In genomic region chr20:35901678-35902544, GRCh38 we compare ENCODE assay signal across 9 cellular contexts. TPM values are rescaled to one million over a fixed set of nuclear protein-coding genes. Genes with fewer than 3 reads are reported as not detected.
DNase-seq lines count a peak whose midpoint lies in the region; ATAC-seq, FAIRE-seq and TF ChIP-seq lines count a peak whose summit lies in the region.
"Had no signal": no experiment of that assay in that cellular context is flagged by ENCODE, and none has a peak within 500 bp of the region (broad histone marks: within the 10 kb centered on the region; RNA-seq: fewer than 3 reads in every experiment).

No MANE protein-coding gene starts in this region.

- H3K27ac ChIP-seq in astrocyte (ENCODE audit: low read depth, low read length): peak overlapping the region; percentile 70

- H3K4me1 ChIP-seq in astrocyte (ENCODE audit: insufficient read depth, low read length): peaks cover 12% of the 10 kb centered on the region

- peak overlapping the region; percentile 42 for H3K4me2 ChIP-seq in astrocyte (ENCODE audit: low read length)

- TF ChIP-seq CTCF in astrocyte (IDR thresholded peaks at IDR 0.05; ENCODE audit: insufficient read depth, low read depth, low read length): no peak

- H3K9ac ChIP-seq in astrocyte (ENCODE audit: low read length): peak overlapping the region; percentile 54

- no peaks in the 10 kb centered on the region for H3K9me3 Mint-ChIP-seq in astrocyte (ENCODE audit: unreplicated experiment)
- no peaks in the 10 kb centered on the region for H3K9me3 Mint-ChIP-seq in effector memory CD8-positive, alpha-beta T cell

- DNase-seq in AG08396 (ENCODE audit: low spot score): peak; percentile 78
- peak; percentile 95 for DNase-seq in HT1080 (ENCODE audit: low read depth)
- peak; percentile 91 for DNase-seq in astrocyte (ENCODE audit: low read depth)
- DNase-seq in kidney glomerular epithelial cell (lab: John Stamatoyannopoulos, UW): peak; percentile 55
- no peak for DNase-seq in stimulated activated naive CD4-positive, alpha-beta T cell treated with Interleukin-2 at 50 U/mL for 16 hours (lab: John Stamatoyannopoulos, UW)
- no peak for DNase-seq in CD1c-positive myeloid dendritic cell (ENCODE audit: extremely low spot score)
- no peak for DNase-seq in effector memory CD8-positive, alpha-beta T cell
- DNase-seq: activated gamma-delta T cell treated with Interleukin-2 at 50 U/mL for 16 hours had no signal

- peaks cover 5% of the 10 kb centered on the region for H3K79me2 ChIP-seq in astrocyte (ENCODE audit: insufficient read depth, low read length)

- no peak overlapping the region for H3K4me3 ChIP-seq in astrocyte (ENCODE audit: insufficient read depth, low read depth, low read length)

- H3K27me3 Mint-ChIP-seq in astrocyte (ENCODE audit: low read depth, unreplicated experiment): no peaks in the 10 kb centered on the region
- H3K27me3 Mint-ChIP-seq in effector memory CD8-positive, alpha-beta T cell: no peaks in the 10 kb centered on the region

- H3K27me3 ChIP-seq in astrocyte (ENCODE audit: insufficient read depth, low read length): no peaks in the 10 kb centered on the region

- no peaks in the 10 kb centered on the region for H3K36me3 ChIP-seq in astrocyte (ENCODE audit: insufficient read depth, low read length)

- peak overlapping the region; percentile 23 for H3K27ac Mint-ChIP-seq in astrocyte (ENCODE audit: unreplicated experiment)
- H3K27ac Mint-ChIP-seq in effector memory CD8-positive, alpha-beta T cell: peak overlapping the region in 1 of 2 donors; percentile 6

- no peaks in the 10 kb centered on the region for H3K9me3 ChIP-seq in astrocyte (ENCODE audit: insufficient read depth, low read depth, low read length)

- H2AFZ ChIP-seq in astrocyte (ENCODE audit: low read depth, low read length): no peak overlapping the region

- peak; percentile 86 for FAIRE-seq in astrocyte (lab: Jason Lieb, UNC)

- H3K36me3 Mint-ChIP-seq in astrocyte (ENCODE audit: low read depth, unreplicated experiment): peaks cover 9% of the 10 kb centered on the region
- H3K36me3 Mint-ChIP-seq in effector memory CD8-positive, alpha-beta T cell (ENCODE audit: insufficient read depth): peaks cover 52% of the 10 kb centered on the region

- no peak for ATAC-seq in GM18517 (IDR thresholded peaks at IDR 0.05; ENCODE audit: unreplicated experiment)
- ATAC-seq in effector memory CD8-positive, alpha-beta T cell (replicated peaks): no peak

- no peak overlapping the region for H3K4me3 Mint-ChIP-seq in astrocyte (ENCODE audit: unreplicated experiment)
- H3K4me3 Mint-ChIP-seq in effector memory CD8-positive, alpha-beta T cell: no peak overlapping the region

- peaks cover 16% of the 10 kb centered on the region for H3K4me1 Mint-ChIP-seq in astrocyte (ENCODE audit: low read depth, unreplicated experiment)
- H3K4me1 Mint-ChIP-seq in effector memory CD8-positive, alpha-beta T cell (ENCODE audit: low read depth in 2 of 2): peaks cover 9 to 19% of the 10 kb centered on the region in 2 donors

- H4K20me1 ChIP-seq in astrocyte (ENCODE audit: insufficient read depth, low read length): peaks cover 14% of the 10 kb centered on the region

RNA-seq across cellular contexts. Expression of gene SCAND1, which starts 52.4 kb away (rescaled TPM):
- 103 and 136 TPM in 2 replicates for total RNA-seq in HT1080 (2014; rRNA removed; shearing (Covaris generic))
- polyA plus RNA-seq in HT1080 (2015; cell fraction: cytosol; rRNA removed): 81.0 and 93.3 TPM in 2 replicates
- polyA plus RNA-seq in HT1080 (2015; cell fraction: nucleus; rRNA removed): 40.3 and 44.5 TPM in 2 replicates
- 63.8 and 68.0 TPM in 2 replicates for total RNA-seq in astrocyte

Comparison
In these comparisons a context has a peak if more than half of its experiments do, and no peak if none do; other contexts are left out.
1. DNase-seq: peak in AG08396 (single experiment), HT1080 (single experiment), astrocyte (single experiment) and kidney glomerular epithelial cell (single experiment); none in stimulated activated naive CD4-positive, alpha-beta T cell treated with Interleukin-2 at 50 U/mL for 16 hours (single experiment), CD1c-positive myeloid dendritic cell (single experiment) and effector memory CD8-positive, alpha-beta T cell (0 of 3).